29 cellular contexts compared by ENCODE assay signal in the genomic region with DNA sequence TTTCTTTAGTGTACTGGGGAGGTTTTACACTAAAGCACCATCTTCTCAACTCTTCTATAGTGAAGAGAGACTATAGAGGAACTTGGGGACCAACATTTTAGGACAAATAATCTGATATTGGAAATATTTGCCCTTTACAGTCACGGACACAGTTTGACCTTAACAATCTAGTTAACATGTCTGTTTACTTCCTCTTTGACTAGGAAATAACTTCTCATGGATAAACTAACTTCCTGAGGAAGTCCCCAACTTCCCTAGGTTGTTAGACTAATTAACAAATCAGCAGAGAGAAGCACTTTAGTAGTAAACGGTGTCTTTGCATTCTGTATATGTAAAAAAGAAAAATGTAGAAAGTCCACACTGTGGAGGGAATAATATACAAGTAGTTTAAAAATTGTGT.
"Had no signal": no experiment of that assay in that cellular context is flagged by ENCODE, and none has a peak within 500 bp of the region (broad histone marks: within the 10 kb centered on the region; RNA-seq: fewer than 3 reads in every experiment).

No MANE protein-coding gene starts in this region.

- H3K4me1 ChIP-seq: body of pancreas, colonic mucosa, foreskin keratinocyte had no signal

- H3K9me3 ChIP-seq: adrenal gland, body of pancreas, colonic mucosa, esophagus muscularis mucosa, gastrocnemius medialis, heart left ventricle had no signal

- H3K27ac ChIP-seq: adrenal gland, body of pancreas, colonic mucosa, esophagus muscularis mucosa, foreskin keratinocyte had no signal

- H3K27ac Mint-ChIP-seq: activated CD8-positive, alpha-beta T cell treated with anti-CD3 and anti-CD28 coated beads for 36 hours; activated naive CD4-positive, alpha-beta T cell treated with anti-CD3 and anti-CD28 coated beads for 36 hours; activated naive CD4-positive, alpha-beta T cell treated with anti-CD3 and anti-CD28 coated beads, Interleukin-2, amount 50 U/mL, for 24 hours; activated naive CD8-positive, alpha-beta T cell treated with anti-CD3 and anti-CD28 coated beads for 36 hours; activated naive CD8-positive, alpha-beta T cell treated with anti-CD3 and anti-CD28 coated beads, Interleukin-2, amount 50 U/mL, for 24 hours; activated T-helper 2 cell treated with anti-CD3 and anti-CD28 coated beads, Interferon-gamma antibody, Interleukin-2, Interleukin-4, amounts not matched to agents 10 μg/mL and 5 μg/mL and 100 μg/mL, durations not matched to agents 14 hours and 24 hours and 36 hours had no signal

- H3K27me3 ChIP-seq: adrenal gland, body of pancreas, colonic mucosa, esophagus muscularis mucosa, foreskin keratinocyte, gastrocnemius medialis, heart left ventricle had no signal

- DNase-seq: activated CD4-positive, alpha-beta T cell treated with anti-CD3 and anti-CD28 coated beads for 48 hours; activated CD4-positive, alpha-beta T cell treated with anti-CD3 and anti-CD28 coated beads, Interleukin-2, amount 50 U/mL, for 1 hour; activated CD4-positive, alpha-beta T cell treated with anti-CD3 and anti-CD28 coated beads, Interleukin-2, amount 50 U/mL, for 48 hours; activated CD8-positive, alpha-beta memory T cell treated with anti-CD3 and anti-CD28 coated beads for 24 hours; activated CD8-positive, alpha-beta T cell treated with anti-CD3 and anti-CD28 coated beads for 36 hours; activated effector memory CD4-positive, alpha-beta T cell treated with anti-CD3 and anti-CD28 coated beads, Interleukin-2, amount 50 U/mL, for 16 hours; activated naive CD4-positive, alpha-beta T cell treated with anti-CD3 and anti-CD28 coated beads for 36 hours; activated naive CD8-positive, alpha-beta T cell treated with anti-CD3 and anti-CD28 coated beads for 36 hours; activated naive CD8-positive, alpha-beta T cell treated with anti-CD3 and anti-CD28 coated beads, Interleukin-2, amount 50 U/mL, for 24 hours; activated T-cell treated with anti-CD3 and anti-CD28 coated beads, Interleukin-2, amount 50 U/mL, for 4 hours; adrenal gland; amygdala; aorta; body of pancreas; central memory CD4-positive, alpha-beta T cell; cerebellar nuclear complex; colonic mucosa; effector CD8-positive, alpha-beta T cell; erythroblast; foreskin keratinocyte; gastrocnemius medialis; glutamatergic neuron; heart left ventricle; T-helper 2 cell had no signal

- H3K4me3 ChIP-seq: adrenal gland, body of pancreas, colonic mucosa, esophagus muscularis mucosa, gastrocnemius medialis, heart left ventricle had no signal

- H3K27me3 Mint-ChIP-seq: activated CD8-positive, alpha-beta T cell treated with anti-CD3 and anti-CD28 coated beads for 36 hours; activated naive CD4-positive, alpha-beta T cell treated with anti-CD3 and anti-CD28 coated beads, Interleukin-2, amount 50 U/mL, for 24 hours; activated naive CD8-positive, alpha-beta T cell treated with anti-CD3 and anti-CD28 coated beads for 36 hours; activated naive CD8-positive, alpha-beta T cell treated with anti-CD3 and anti-CD28 coated beads, Interleukin-2, amount 50 U/mL, for 24 hours had no signal

- H3K4me3 Mint-ChIP-seq: activated CD8-positive, alpha-beta T cell treated with anti-CD3 and anti-CD28 coated beads for 36 hours; activated naive CD4-positive, alpha-beta T cell treated with anti-CD3 and anti-CD28 coated beads for 36 hours; activated naive CD4-positive, alpha-beta T cell treated with anti-CD3 and anti-CD28 coated beads, Interleukin-2, amount 50 U/mL, for 24 hours; activated naive CD8-positive, alpha-beta T cell treated with anti-CD3 and anti-CD28 coated beads for 36 hours; activated naive CD8-positive, alpha-beta T cell treated with anti-CD3 and anti-CD28 coated beads, Interleukin-2, amount 50 U/mL, for 24 hours; activated T-cell treated with anti-CD3 and anti-CD28 coated beads, Interleukin-2, amount 50 U/mL, for 4 hours; WTC11 had no signal

- H3K9me3 Mint-ChIP-seq: activated naive CD4-positive, alpha-beta T cell treated with anti-CD3 and anti-CD28 coated beads, Interleukin-2, amount 50 U/mL, for 24 hours; activated naive CD8-positive, alpha-beta T cell treated with anti-CD3 and anti-CD28 coated beads, Interleukin-2, amount 50 U/mL, for 24 hours; WTC11 had no signal

- H3K36me3 Mint-ChIP-seq: activated naive CD4-positive, alpha-beta T cell treated with anti-CD3 and anti-CD28 coated beads, Interleukin-2, amount 50 U/mL, for 24 hours; activated naive CD8-positive, alpha-beta T cell treated with anti-CD3 and anti-CD28 coated beads for 36 hours; WTC11 had no signal

- ATAC-seq: activated CD4-positive, CD25-positive, alpha-beta regulatory T cell treated with anti-CD3 and anti-CD28 coated beads, Interleukin-2, amount 50 U/mL, for 24 hours; activated CD8-positive, alpha-beta T cell treated with anti-CD3 and anti-CD28 coated beads for 36 hours; activated naive CD8-positive, alpha-beta T cell treated with anti-CD3 and anti-CD28 coated beads, Interleukin-2, amount 50 U/mL, for 24 hours; activated T-cell treated with anti-CD3 and anti-CD28 coated beads, Interleukin-2, amount 50 U/mL, for 4 hours; body of pancreas; foreskin keratinocyte; gastrocnemius medialis; heart left ventricle; WTC11 had no signal

- H3K4me1 Mint-ChIP-seq: activated naive CD4-positive, alpha-beta T cell treated with anti-CD3 and anti-CD28 coated beads, Interleukin-2, amount 50 U/mL, for 24 hours; activated naive CD8-positive, alpha-beta T cell treated with anti-CD3 and anti-CD28 coated beads for 36 hours; activated naive CD8-positive, alpha-beta T cell treated with anti-CD3 and anti-CD28 coated beads, Interleukin-2, amount 50 U/mL, for 24 hours had no signal

- H3K36me3 ChIP-seq: adrenal gland, colonic mucosa, esophagus muscularis mucosa, gastrocnemius medialis, heart left ventricle had no signal
